Comparison of ENCODE assay signal across 8 cellular contexts in genomic region chr11:67629386-67630229, GRCh38. TPM values are rescaled to one million over a fixed set of nuclear protein-coding genes. Genes with fewer than 3 reads are reported as not detected.
DNase-seq lines count a peak whose midpoint lies in the region; ATAC-seq and TF ChIP-seq lines count a peak whose summit lies in the region.

Gene NUDT8 (minus strand): TSS chr11:67629937. CDS start chr11:67629911, 26 bp downstream.

- H3K4me3 ChIP-seq in AG04450 (ENCODE audit: low read depth, low read length) (peak within 1 kb of the TSS; percentile 79), lower leg skin (ENCODE audit: low read depth, poor library complexity, severe bottlenecking) (peak within 1 kb of the TSS; percentile 45)

- 0% methylated on average over 38 to 67 of the region's 102 CpGs for WGBS in lower leg skin, 2 donors

- DNase-seq in AG04450 (ENCODE audit: low read depth, low spot score) (no peak), NCI-H345 treated with DMSO at 0.1 percent for 48 hours (lab: John Stamatoyannopoulos, UW; ENCODE audit: unreplicated experiment) (peak; percentile 44), dermis microvascular lymphatic vessel endothelial cell (ENCODE audit: low read depth in 2 of 2) (peak; percentile 55 to 84), lower leg skin (ENCODE audit: low spot score in 2 of 2) (peak; percentile 75 to 97)
- peak; percentile 73 to 80 for DNase-seq in activated CD4-positive, alpha-beta T cell treated with anti-CD3 and anti-CD28 coated beads, Interleukin-2, amount 50 U/mL, for 24 hours (ENCODE audit: low read depth in 1 of 2, low spot score in 1 of 2)
- peak; percentile 84 to 85 for DNase-seq in stimulated activated CD4-positive, alpha-beta T cell treated with anti-CD3 and anti-CD28 coated beads, Interleukin-4, amount 100 ng/mL, for 4 hours

- TF ChIP-seq POLR2A in GM18526 (IDR thresholded peaks at IDR 0.05; ENCODE audit: extremely low read depth, insufficient read length) (peak; percentile 62), lower leg skin (IDR thresholded peaks at IDR 0.05) (no peak)

- H3K27me3 ChIP-seq in AG04450 (ENCODE audit: control insufficient read depth, insufficient read depth, low read length) = peaks cover 5% of the 10 kb centered on the region

- intact Hi-C loops in lower leg skin (cut with DNase I; ENCODE audit: low total_unique reads) = no loop called here

- CTCF ChIA-PET in AG04450 (lab: Charles Lee) = interaction anchor here (0.5 to 4.3 kb wide), 15 partner anchors 9 to 1101 kb away, joined by 3 to 44 read pairs (median 4); partner anchors contain the start of gene GSTP1

- peak; percentile 80 for TF ChIP-seq CTCF in AG04450 (IDR thresholded peaks at IDR 0.05; ENCODE audit: low read depth, low read length)
- peak in 1 of 3 donors; percentile 51 for TF ChIP-seq CTCF in lower leg skin (IDR thresholded peaks at IDR 0.05)

- no peaks in the 10 kb centered on the region; the same call in 1 of the 2 replicates for H3K9me3 ChIP-seq in AG04450 (ENCODE audit: control insufficient read depth, insufficient read depth, low read length)

- POLR2A ChIA-PET in AG04450 (lab: Yijun Ruan, JAX) = interaction anchor here (0.7 to 1.6 kb wide), 3 partner anchors 15 to 49 kb away, joined by 5 to 6 read pairs (median 5); partner anchors contain the start of gene GSTP1

- peak within 1 kb of the TSS; percentile 39 for H3K27ac ChIP-seq in AG04450 (ENCODE audit: low read depth, low read length)

- peak; percentile 41 for ATAC-seq in HG03064 (IDR thresholded peaks at IDR 0.05; ENCODE audit: low read depth, unreplicated experiment)

RNA-seq across cellular contexts. Expression of gene NUDT8, which starts in this region (rescaled TPM):
- polyA plus RNA-seq in AG04450 (2011; rRNA removed) = 0.40 and 0.84 TPM in 2 replicates
- polyA minus RNA-seq in AG04450 (2011; rRNA and poly(A)+ RNA removed) = 0.56 and 0.69 TPM in 2 replicates
- 6.8 and 15.5 TPM in 2 replicates for total RNA-seq in dermis microvascular lymphatic vessel endothelial cell
- 10 to 100 TPM; 42.1 to 89.4 (median 55.1) TPM for total RNA-seq in lower leg skin
